9 cellular contexts compared by ENCODE assay signal in the genomic region with DNA sequence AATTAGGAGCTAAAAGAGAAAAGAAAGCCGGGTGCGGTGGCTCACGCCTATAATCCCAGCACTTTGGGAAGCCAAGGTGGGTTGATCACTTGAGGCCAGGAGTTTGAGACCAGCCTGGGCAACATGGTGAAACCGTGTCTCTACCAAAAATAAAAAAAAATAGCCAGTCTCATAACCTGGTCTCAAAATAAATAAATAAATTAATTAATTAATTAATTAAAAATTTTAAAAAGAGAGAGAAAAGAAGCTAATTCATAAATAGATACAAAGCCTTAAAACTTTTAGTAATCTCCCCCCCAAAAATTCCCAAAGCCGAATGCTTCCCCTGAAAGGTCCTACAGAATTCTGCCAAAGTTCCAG. TPM values are rescaled to one million over a fixed set of nuclear protein-coding genes. Genes with fewer than 3 reads are reported as not detected.
DNase-seq lines count a peak whose midpoint lies in the region; ATAC-seq and TF ChIP-seq lines count a peak whose summit lies in the region.
"Not testable (repeated sequence)": the region's sequence is repeated elsewhere in the genome, so short reads cannot be mapped to it uniquely, and the experiment has no call there.
"Had no signal": no experiment of that assay in that cellular context is flagged by ENCODE, and none has a peak within 500 bp of the region (broad histone marks: within the 10 kb centered on the region; RNA-seq: fewer than 3 reads in every experiment).

No MANE protein-coding gene starts in this region.

- H3K4me3 Mint-ChIP-seq in CD8-positive, alpha-beta memory T cell; mesothelial cell of epicardium: not testable (repeated sequence)
- H3K4me3 Mint-ChIP-seq in WTC11 = peak overlapping the region; percentile 47

- peak overlapping the region in 1 of 8 donors; percentile 29 for H3K27ac Mint-ChIP-seq in CD8-positive, alpha-beta memory T cell
- H3K27ac Mint-ChIP-seq in WTC11 (peak overlapping the region; percentile 99), mesothelial cell of epicardium (peak overlapping the region; percentile 84)

- CTCF ChIA-PET in CD8-positive, alpha-beta memory T cell (lab: Charles Lee) = interaction anchor here (0.9 to 1.3 kb wide), 4 partner anchors 12 to 151 kb away, joined by 3 read pairs; no protein-coding TSS in a partner anchor
- CTCF ChIA-PET in IMR-90 (lab: Yijun Ruan, JAX) = interaction anchor here (0.7 to 1.8 kb wide), 4 partner anchors 72 to 113 kb away, joined by 3 to 6 read pairs (median 5); no protein-coding TSS in a partner anchor
- CTCF ChIA-PET in WTC11 (lab: Charles Lee) = interaction anchor here (0.6 to 4.1 kb wide), 8 partner anchors 37 to 152 kb away, joined by 3 to 22 read pairs (median 5); no protein-coding TSS in a partner anchor
- CTCF ChIA-PET in mammary epithelial cell (lab: Charles Lee; ENCODE audit: low non-redundant PET) = interaction anchor here (0.7 kb wide), 1 partner anchor 11 kb away, joined by 3 read pairs; no protein-coding TSS in a partner anchor

- in situ Hi-C loops in IMR-90 (cut with MboI; ENCODE audit: low sequenced_read_pairs) (loop anchor here (10.0 kb wide), 1 partner anchor 146 kb away; no protein-coding TSS in a partner anchor), mammary epithelial cell (cut with MboI; ENCODE audit: low sequenced_read_pairs in 2 of 2) (loop anchor here in 1 of 2 donors (5.0 to 10.0 kb wide), 3 partner anchors 37 to 146 kb away; no protein-coding TSS in a partner anchor)

- not testable (repeated sequence) for H3K4me3 ChIP-seq in CD8-positive, alpha-beta memory T cell (ENCODE audit: low read length); IMR-90 (ENCODE audit: insufficient read depth, low read depth, low read length); mammary epithelial cell (replicated peaks in 1 of 3; ENCODE audit: insufficient read depth in 1 of 3, low read depth in 2 of 3, low read length in 3 of 3); psoas muscle; thyroid gland (replicated peaks in 1 of 3)

- H3K9ac ChIP-seq in IMR-90 (ENCODE audit: low read depth, low read length) = not testable (repeated sequence)
- H3K9ac ChIP-seq in mammary epithelial cell (ENCODE audit: insufficient read depth, low read length) = peak overlapping the region; percentile 51

- H3K27ac ChIP-seq in CD8-positive, alpha-beta memory T cell (ENCODE audit: low read depth, low read length) = peak overlapping the region; percentile 85
- peak overlapping the region; percentile 81; the same call in 1 of the 2 replicates for H3K27ac ChIP-seq in IMR-90 (ENCODE audit: insufficient read depth, low read length)
- peak overlapping the region; percentile 83 for H3K27ac ChIP-seq in mammary epithelial cell (ENCODE audit: insufficient read depth, low read depth, low read length)
- H3K27ac ChIP-seq in foreskin keratinocyte = peak overlapping the region; percentile 89
- H3K27ac ChIP-seq in psoas muscle = peak overlapping the region; percentile 84
- peak overlapping the region; percentile 90 to 94 (median 93) for H3K27ac ChIP-seq in thyroid gland

- not testable (repeated sequence) for H4K5ac ChIP-seq in IMR-90 (ENCODE audit: low read depth, low read length)

- peaks cover 15% of the 10 kb centered on the region for H3K9me1 ChIP-seq in IMR-90 (ENCODE audit: insufficient read depth, low read length)

- not testable (repeated sequence) for H3K4me1 ChIP-seq in CD8-positive, alpha-beta memory T cell (ENCODE audit: insufficient read depth, low read length)
- peaks cover 12% of the 10 kb centered on the region for H3K4me1 ChIP-seq in IMR-90 (ENCODE audit: control insufficient read depth, insufficient read depth, low read length)
- H3K4me1 ChIP-seq in mammary epithelial cell (ENCODE audit: insufficient read depth, low read length) = peaks cover 52% of the 10 kb centered on the region
- H3K4me1 ChIP-seq in foreskin keratinocyte = peaks cover 39% of the 10 kb centered on the region
- peaks cover 37% of the 10 kb centered on the region for H3K4me1 ChIP-seq in psoas muscle
- peaks cover 13 to 19% of the 10 kb centered on the region in 2 donors for H3K4me1 ChIP-seq in thyroid gland

- not testable (repeated sequence) for H4K20me1 ChIP-seq in IMR-90 (ENCODE audit: insufficient read depth, low read length); mammary epithelial cell (ENCODE audit: insufficient read depth, low read length)

- peak overlapping the region; percentile 97; the same call in 1 of the 2 replicates for H2BK120ac ChIP-seq in IMR-90 (ENCODE audit: low read depth, low read length)

- H4K91ac ChIP-seq in IMR-90 (ENCODE audit: insufficient read depth, low read depth, low read length) = peak overlapping the region; percentile 97; the same call in 1 of the 2 replicates

- H3K27me3 Mint-ChIP-seq in CD8-positive, alpha-beta memory T cell; WTC11 (ENCODE audit: low read depth); mesothelial cell of epicardium (ENCODE audit: low read depth): not testable (repeated sequence)

- not testable (repeated sequence) for H3K79me1 ChIP-seq in IMR-90 (ENCODE audit: low read depth in 1 of 2, low read length in 2 of 2)

- H3K36me3 ChIP-seq in CD8-positive, alpha-beta memory T cell (ENCODE audit: insufficient read depth, low read length); IMR-90 (ENCODE audit: control insufficient read depth, insufficient read depth, low read length); mammary epithelial cell (ENCODE audit: insufficient read depth, low read length); psoas muscle (ENCODE audit: insufficient read depth in 1 of 2, low read depth in 1 of 2); thyroid gland: not testable (repeated sequence)

- not testable (repeated sequence) for H3K79me2 ChIP-seq in mammary epithelial cell (ENCODE audit: insufficient read depth, low read length)

- not testable (repeated sequence) for BruUV-seq in IMR-90 (replicated peaks; lab: Mats Ljungman, UMichigan); mammary epithelial cell (replicated peaks; lab: Mats Ljungman, UMichigan)

- H4K8ac ChIP-seq in IMR-90 (ENCODE audit: low read depth in 2 of 2, low read length in 2 of 2) = not testable (repeated sequence)

- not testable (repeated sequence) for H2AK5ac ChIP-seq in IMR-90 (ENCODE audit: low read depth, low read length)

- H3K9me3 ChIP-seq in CD8-positive, alpha-beta memory T cell (ENCODE audit: low read length); IMR-90 (ENCODE audit: control insufficient read depth, insufficient read depth, low read length); mammary epithelial cell (replicated peaks; ENCODE audit: insufficient read depth, low read length); psoas muscle; thyroid gland: not testable (repeated sequence)

- intact Hi-C loops in IMR-90 (cut with micrococcal nuclease) (loop anchor here (1.0 to 2.0 kb wide), 3 partner anchors 44 to 113 kb away; no protein-coding TSS in a partner anchor), mammary epithelial cell (cut with micrococcal nuclease) (loop anchor here (1.0 to 2.0 kb wide), 4 partner anchors 18 to 113 kb away; no protein-coding TSS in a partner anchor)
- intact Hi-C loops in psoas muscle (cut with DNase I); thyroid gland (cut with DNase I): not testable (repeated sequence)

- H3K4me2 ChIP-seq in IMR-90 (ENCODE audit: low read depth, low read length) = not testable (repeated sequence)
- H3K4me2 ChIP-seq in mammary epithelial cell (ENCODE audit: insufficient read depth, low read depth, low read length) = peak overlapping the region; percentile 69

- H3K4me1 Mint-ChIP-seq in CD8-positive, alpha-beta memory T cell = not testable (repeated sequence)
- peaks cover 51% of the 10 kb centered on the region for H3K4me1 Mint-ChIP-seq in WTC11
- H3K4me1 Mint-ChIP-seq in mesothelial cell of epicardium = peaks cover 12% of the 10 kb centered on the region

- not testable (repeated sequence) for TF ChIP-seq RAD21 in IMR-90 (IDR thresholded peaks at IDR 0.05; ENCODE audit: low read length)

- H2BK5ac ChIP-seq in IMR-90 (ENCODE audit: low read depth, low read length, poor library complexity, severe bottlenecking) = not testable (repeated sequence)

- peak overlapping the region; percentile 89; the same call in 1 of the 2 replicates for H3K56ac ChIP-seq in IMR-90 (ENCODE audit: extremely low read depth, insufficient read depth, low read length)

- H3K9me3 Mint-ChIP-seq in CD8-positive, alpha-beta memory T cell; WTC11; mesothelial cell of epicardium: not testable (repeated sequence)

- WGBS in IMR-90 (ENCODE audit: extremely low coverage in 2 of 2, insufficient read length in 1 of 2), 2 experiments = no CpG with 5 or more reads among the region's 5 CpGs
- 59% methylated on average over 5 of the region's 5 CpGs for WGBS in mammary epithelial cell (ENCODE audit: low coverage, missing lambda C conversion rate)
- WGBS in psoas muscle, 3 donors = 90 to 94% (median 93%) methylated on average over 5 of the region's 5 CpGs
- WGBS in thyroid gland, 2 donors = 82 to 89% methylated on average over 5 of the region's 5 CpGs

- not testable (repeated sequence) for H2AK9ac ChIP-seq in IMR-90 (replicated peaks; ENCODE audit: low read depth, low read length, poor library complexity)

- H3K14ac ChIP-seq in IMR-90 (replicated peaks; ENCODE audit: low read depth, low read length) = not testable (repeated sequence)

- ATAC-seq in IMR-90 (ENCODE audit: low read depth); WTC11; foreskin keratinocyte; psoas muscle: not testable (repeated sequence)

- DNase-seq in CD8-positive, alpha-beta memory T cell; IMR-90; WTC11 (ENCODE audit: low spot score); mammary epithelial cell; foreskin keratinocyte; mesothelial cell of epicardium (ENCODE audit: low spot score in 2 of 2, unreplicated experiment in 2 of 2); psoas muscle; thyroid gland: not testable (repeated sequence)

- H3K23ac ChIP-seq in IMR-90 (ENCODE audit: low read depth, low read length) = not testable (repeated sequence)

- dilution Hi-C loops in IMR-90 (cut with HindIII; ENCODE audit: low sequenced_read_pairs, unreplicated experiment); mammary epithelial cell (cut with HindIII; ENCODE audit: low sequenced_read_pairs): not testable (repeated sequence)

- H3K4ac ChIP-seq in IMR-90 (ENCODE audit: low read depth, low read length) = peak overlapping the region; percentile 98; the same call in 1 of the 2 replicates

- H2AFZ ChIP-seq in IMR-90 (replicated peaks; ENCODE audit: low read length, poor library complexity); mammary epithelial cell (ENCODE audit: low read depth, low read length): not testable (repeated sequence)

- POLR2A ChIA-PET in CD8-positive, alpha-beta memory T cell (lab: Charles Lee); IMR-90 (lab: Charles Lee; ENCODE audit: unreplicated experiment): not testable (repeated sequence)
- POLR2A ChIA-PET in WTC11 (lab: Charles Lee) = interaction anchor here (0.8 to 1.6 kb wide), 5 partner anchors 39 to 112 kb away, joined by 3 to 4 read pairs (median 3); partner anchors contain the start of gene MTCH1

- TF ChIP-seq CTCF in IMR-90 (conservative IDR thresholded peaks at IDR 0.05; ENCODE audit: low read depth, low read length); WTC11 (IDR thresholded peaks at IDR 0.05); mammary epithelial cell (conservative IDR thresholded peaks at IDR 0.05 in 1 of 2, IDR thresholded peaks at IDR 0.05 in 1 of 2; ENCODE audit: extremely low read depth in 1 of 2, insufficient read depth in 1 of 2, low read depth in 1 of 2, low read length in 2 of 2); foreskin keratinocyte (conservative IDR thresholded peaks at IDR 0.05); mesothelial cell of epicardium (IDR thresholded peaks at IDR 0.05; ENCODE audit: unreplicated experiment); psoas muscle (IDR thresholded peaks at IDR 0.05): not testable (repeated sequence)
- peak in 1 of 6 experiments; percentile 12 for TF ChIP-seq CTCF in thyroid gland (IDR thresholded peaks at IDR 0.05)

- peak overlapping the region; percentile 95; the same call in 1 of the 2 replicates for H2BK20ac ChIP-seq in IMR-90 (ENCODE audit: low read depth, low read length)

- H2BK15ac ChIP-seq in IMR-90 (ENCODE audit: low read depth, low read length) = not testable (repeated sequence)

- not testable (repeated sequence) for H3K36me3 Mint-ChIP-seq in CD8-positive, alpha-beta memory T cell; WTC11; mesothelial cell of epicardium

- not testable (repeated sequence) for TF ChIP-seq POLR2A in IMR-90 (IDR thresholded peaks at IDR 0.05; ENCODE audit: low read depth, low read length); thyroid gland (IDR thresholded peaks at IDR 0.05)

- H3K18ac ChIP-seq in IMR-90 (ENCODE audit: low read depth, low read length) = not testable (repeated sequence)

- not testable (repeated sequence) for H3K27me3 ChIP-seq in CD8-positive, alpha-beta memory T cell (ENCODE audit: insufficient read depth, low read length, poor library complexity, severe bottlenecking); IMR-90 (ENCODE audit: control insufficient read depth, insufficient read depth, low read length); mammary epithelial cell (ENCODE audit: insufficient read depth, low read length); foreskin keratinocyte; psoas muscle (ENCODE audit: insufficient read depth in 3 of 3, low read length in 2 of 3); thyroid gland

RNA-seq across cellular contexts. Expression of gene FGD2, which starts 53.5 kb away (rescaled TPM):
- 1 to 10 TPM; 1.2 to 1.3 TPM for total RNA-seq in CD8-positive, alpha-beta memory T cell
- polyA plus RNA-seq in CD8-positive, alpha-beta memory T cell = 0.53 TPM
- total RNA-seq in IMR-90 (2012; rRNA removed) (not detected in 2 replicates), WTC11 (2021) (0.31 to 0.78 TPM (median 0.44 TPM) in 3 replicates), mammary epithelial cell (not detected), foreskin keratinocyte (0.07 and 0.14 TPM in 2 replicates), mesothelial cell of epicardium (not detected in 3 replicates), psoas muscle (1 to 10 TPM; 1.7 to 4.2 (median 3.1) TPM), thyroid gland (10 to 100 TPM; 14.9 to 25.8 (median 23.1) TPM)
- polyA plus RNA-seq in IMR-90 (2012; rRNA removed) (0.07 TPM in 1 of 2 replicates, not detected in the other), mammary epithelial cell (not detected), foreskin keratinocyte (0.04 TPM in 1 of 2 replicates, not detected in the other), psoas muscle (1 to 10 TPM in 1 of 3 donors, under 1 TPM in 2; 0.75 to 1.5 (median 0.92) TPM)
- not detected in 2 replicates for polyA plus RNA-seq in IMR-90 (2012; cell fraction: cytosol; rRNA removed)
- 0.08 and 0.11 TPM in 2 replicates for polyA plus RNA-seq in IMR-90 (2012; cell fraction: nucleus; rRNA removed; ENCODE audit: low replicate concordance)
- polyA minus RNA-seq in mammary epithelial cell = not detected
- total RNA-seq: epithelial cell of proximal tubule had no signal
